10 cellular contexts compared by ENCODE assay signal in genomic region chr4:26822546-26822945, GRCh38. TPM values are rescaled to one million over a fixed set of nuclear protein-coding genes. Genes with fewer than 3 reads are reported as not detected.
DNase-seq lines count a peak whose midpoint lies in the region; ATAC-seq and TF ChIP-seq lines count a peak whose summit lies in the region.
"Had no signal": no experiment of that assay in that cellular context is flagged by ENCODE, and none has a peak within 500 bp of the region (broad histone marks: within the 10 kb centered on the region; RNA-seq: fewer than 3 reads in every experiment).

No MANE protein-coding gene starts in this region.

- H3K9me3 Mint-ChIP-seq in activated naive CD4-positive, alpha-beta T cell treated with anti-CD3 and anti-CD28 coated beads for 36 hours, result peaks cover 21% of the 10 kb centered on the region

- TF ChIP-seq EP300 in transverse colon (IDR thresholded peaks at IDR 0.05; ENCODE audit: low read depth), result no peak

- peak; percentile 43 for DNase-seq in activated naive CD4-positive, alpha-beta T cell treated with anti-CD3 and anti-CD28 coated beads for 36 hours
- no peak for DNase-seq in activated naive CD4-positive, alpha-beta T cell (lab: John Stamatoyannopoulos, UW)
- DNase-seq in T-helper 17 cell (no peak), transverse colon (no peak), SJCRH30 (no peak), RPMI8226 (no peak), T-helper 9 cell (no peak)
- DNase-seq: activated CD8-positive, alpha-beta memory T cell treated with anti-CD3 and anti-CD28 coated beads for 24 hours had no signal

- H3K4me1 ChIP-seq in transverse colon (peaks cover 0 to 20% (median 4%) of the 10 kb centered on the region in 4 donors), SJCRH30 (peaks cover 4% of the 10 kb centered on the region; the same call in 1 of the 2 replicates)

- H3K4me1 Mint-ChIP-seq in activated naive CD4-positive, alpha-beta T cell treated with anti-CD3 and anti-CD28 coated beads for 36 hours (ENCODE audit: low read depth), result peaks cover 15% of the 10 kb centered on the region
- peaks cover 8% of the 10 kb centered on the region for H3K4me1 Mint-ChIP-seq in T-helper 17 cell

- in situ Hi-C loops in transverse colon (cut with MboI; ENCODE audit: low pct_ligation_motif_present in 1 of 4, low pct_unique_long_range_greater_than_20kb in 1 of 4, low sequenced_read_pairs in 3 of 4), result no loop called here

- H3K9me3 ChIP-seq in T-helper 17 cell (ENCODE audit: control insufficient read depth, low read length, poor library complexity, severe bottlenecking) (no peaks in the 10 kb centered on the region), transverse colon (no peaks in the 10 kb centered on the region), SJCRH30 (replicated peaks) (0 out of 2 replicates have a peak, but pooled peaks cover 5% of the 10 kb centered on the region)

- H3K27me3 Mint-ChIP-seq in activated naive CD4-positive, alpha-beta T cell treated with anti-CD3 and anti-CD28 coated beads for 36 hours (ENCODE audit: low read depth), result no peaks in the 10 kb centered on the region
- H3K27me3 Mint-ChIP-seq in T-helper 17 cell, result no peaks in the 10 kb centered on the region

- H3K4me3 ChIP-seq in transverse colon, result no peak overlapping the region
- H3K4me3 ChIP-seq in SJCRH30, result no peak overlapping the region

- intact Hi-C loops in activated naive CD4-positive, alpha-beta T cell treated with anti-CD3 and anti-CD28 coated beads for 36 hours (cut with micrococcal nuclease), result loop anchor here (1.0 kb wide), 1 partner anchor 35 kb away; no protein-coding TSS in a partner anchor
- intact Hi-C loops in transverse colon (cut with DNase I; ENCODE audit: low total_unique reads), result no loop called here

- TF ChIP-seq CTCF in transverse colon (IDR thresholded peaks at IDR 0.05), result no peak

- ATAC-seq in HG02981 (IDR thresholded peaks at IDR 0.05; ENCODE audit: unreplicated experiment) (peak; percentile 60), T-helper 17 cell (peak; percentile 81)

- peak overlapping the region; percentile 78 for H3K27ac Mint-ChIP-seq in activated naive CD4-positive, alpha-beta T cell treated with anti-CD3 and anti-CD28 coated beads for 36 hours
- H3K27ac Mint-ChIP-seq in T-helper 17 cell, result no peak overlapping the region

- no peak for TF ChIP-seq POLR2A in transverse colon (IDR thresholded peaks at IDR 0.05)

- H3K4me3 Mint-ChIP-seq in activated naive CD4-positive, alpha-beta T cell treated with anti-CD3 and anti-CD28 coated beads for 36 hours, result no peak overlapping the region
- H3K4me3 Mint-ChIP-seq in T-helper 17 cell, result no peak overlapping the region

- H3K36me3 ChIP-seq in transverse colon, result no peaks in the 10 kb centered on the region
- no peaks in the 10 kb centered on the region for H3K36me3 ChIP-seq in SJCRH30

- CTCF ChIA-PET in activated naive CD4-positive, alpha-beta T cell treated with anti-CD3 and anti-CD28 coated beads for 36 hours (lab: Charles Lee), result no interaction called here

- 50 to 59% methylated on average over 6 of the region's 6 CpGs for WGBS in transverse colon (ENCODE audit: low coverage in 1 of 2), 2 donors

- H3K27ac ChIP-seq in transverse colon (peak overlapping the region in 3 of 4 donors; percentile 4 to 45 (median 19)), SJCRH30 (no peak overlapping the region)
- H3K27ac ChIP-seq: KMS-11 had no signal

- H3K27me3 ChIP-seq in transverse colon (no peaks in the 10 kb centered on the region), SJCRH30 (no peaks in the 10 kb centered on the region)

- peaks cover 9% of the 10 kb centered on the region for H3K36me3 Mint-ChIP-seq in activated naive CD4-positive, alpha-beta T cell treated with anti-CD3 and anti-CD28 coated beads for 36 hours (ENCODE audit: low read depth)
- peaks cover 5% of the 10 kb centered on the region for H3K36me3 Mint-ChIP-seq in T-helper 17 cell (ENCODE audit: low read depth)

RNA-seq across cellular contexts. Expression of gene STIM2, which starts 38.1 kb away (rescaled TPM):
- total RNA-seq in activated naive CD4-positive, alpha-beta T cell treated with anti-CD3 and anti-CD28 coated beads for 36 hours, result 10 to 100 TPM; 40.5 to 43.1 TPM
- total RNA-seq in T-helper 17 cell (10 to 100 TPM; 70.1 to 73.4 TPM), transverse colon (10 to 100 TPM; 17.2 to 71.4 (median 20.7) TPM)
- 25.7 and 33.7 TPM in 2 replicates for total RNA-seq in SJCRH30 (2014; rRNA removed; shearing (Covaris generic))
